ENCODE assay signal across 9 cellular contexts in the genomic region with DNA sequence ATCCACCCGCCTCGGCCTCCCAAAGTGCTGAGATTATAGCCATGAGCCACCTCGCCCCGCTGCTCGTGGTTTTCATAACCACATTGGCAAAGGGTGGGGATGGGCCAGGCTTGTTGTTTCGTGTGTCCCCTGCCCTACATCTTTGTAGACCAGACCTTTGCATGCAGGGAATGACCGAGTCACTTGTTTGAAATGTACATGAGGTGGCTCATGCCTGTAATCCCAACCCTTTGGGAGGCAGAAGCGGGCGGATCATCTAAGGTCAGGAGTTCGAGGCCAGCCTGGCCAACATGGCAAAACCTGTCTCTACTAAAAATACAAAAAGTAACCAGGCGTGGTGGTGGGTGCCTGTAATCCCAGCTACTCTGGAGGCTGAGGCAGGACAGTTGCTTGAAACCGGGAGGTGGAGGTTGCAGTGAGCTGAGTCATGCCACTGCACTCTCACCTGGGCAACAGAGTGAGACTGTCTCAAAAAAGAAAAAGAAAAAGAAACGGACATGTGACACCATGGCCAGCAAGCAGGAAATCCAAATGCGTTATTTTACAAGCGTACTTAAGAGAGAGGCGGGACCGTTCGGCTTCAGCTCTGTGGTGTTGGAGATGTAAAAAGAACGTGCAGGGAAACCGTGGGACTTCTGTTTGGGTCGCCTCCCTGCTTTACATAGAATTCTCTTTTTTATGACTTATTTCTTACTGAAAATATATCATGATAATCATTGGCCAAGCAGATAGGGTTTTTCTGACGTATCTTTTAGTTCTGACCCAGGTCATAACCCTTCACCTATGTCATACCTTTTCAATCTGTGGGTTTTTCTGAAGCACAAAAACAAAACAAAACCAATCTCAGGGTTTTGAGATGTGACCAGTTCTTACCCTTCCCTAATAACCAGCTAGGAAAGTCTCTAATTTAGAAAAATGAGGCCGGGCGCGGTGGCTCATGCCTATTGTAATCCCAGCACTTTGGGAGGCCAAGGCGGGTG. TPM values are rescaled to one million over a fixed set of nuclear protein-coding genes. Genes with fewer than 3 reads are reported as not detected.
DNase-seq lines count a peak whose midpoint lies in the region; ATAC-seq and TF ChIP-seq lines count a peak whose summit lies in the region.
"Had no signal": no experiment of that assay in that cellular context is flagged by ENCODE, and none has a peak within 500 bp of the region (broad histone marks: within the 10 kb centered on the region; RNA-seq: fewer than 3 reads in every experiment).

No MANE protein-coding gene starts in this region.

- peak; percentile 70 for DNase-seq in DMS79 treated with DMSO at 0.1 percent for 48 hours (lab: John Stamatoyannopoulos, UW)
- peak; percentile 63 for DNase-seq in M059J (ENCODE audit: low read depth)
- DNase-seq in fibroblast of peridontal ligament (ENCODE audit: extremely low read depth), result peak; percentile 38
- no peak for DNase-seq in naive thymus-derived CD8-positive, alpha-beta T cell
- no peak for DNase-seq in HuH-7 (ENCODE audit: low spot score)
- no peak for DNase-seq in osteoblast (ENCODE audit: insufficient read length, low spot score, missing footprints)
- DNase-seq in activated naive CD4-positive, alpha-beta T cell treated with anti-CD3 and anti-CD28 coated beads, Interleukin-2, amount 50 U/mL, for 72 hours (ENCODE audit: low spot score in 2 of 2), result no peak
- DNase-seq: NK-92 treated with Interleukin-12 subunit alpha and Interleukin-12 subunit beta, amount 100 ng/mL, for 24 hours had no signal

- H3K4me1 ChIP-seq in osteoblast (ENCODE audit: insufficient read depth, low read length), result peaks cover 4% of the 10 kb centered on the region

- no peak overlapping the region for H3K4me3 ChIP-seq in osteoblast (ENCODE audit: insufficient read depth, low read length)

- H3K27me3 Mint-ChIP-seq in naive thymus-derived CD8-positive, alpha-beta T cell, result peaks cover 1 to 13% (median 6%) of the 10 kb centered on the region in 5 donors

- H3K4me1 Mint-ChIP-seq in naive thymus-derived CD8-positive, alpha-beta T cell, result peaks cover 19 to 60% (median 47%) of the 10 kb centered on the region in 4 donors

- no peak overlapping the region for H2AFZ ChIP-seq in osteoblast (ENCODE audit: low read length)

- peak; percentile 34 for ATAC-seq in GM21723 (IDR thresholded peaks at IDR 0.05; ENCODE audit: unreplicated experiment)
- ATAC-seq in naive thymus-derived CD8-positive, alpha-beta T cell, result no peak
- ATAC-seq in activated naive CD4-positive, alpha-beta T cell treated with anti-CD3 and anti-CD28 coated beads, Interleukin-2, amount 50 U/mL, for 72 hours, result no peak

- no peak for TF ChIP-seq CTCF in osteoblast (IDR thresholded peaks at IDR 0.05; ENCODE audit: extremely low read depth, low read depth, low read length)

- H3K9me3 ChIP-seq in osteoblast (ENCODE audit: low read depth, low read length), result no peaks in the 10 kb centered on the region

- H3K79me2 ChIP-seq in osteoblast (ENCODE audit: insufficient read depth, low read length), result no peaks in the 10 kb centered on the region

- H3K27ac Mint-ChIP-seq in naive thymus-derived CD8-positive, alpha-beta T cell, result peak overlapping the region in 2 of 10 donors; percentile 27 to 75
- no peak overlapping the region for H3K27ac Mint-ChIP-seq in activated naive CD4-positive, alpha-beta T cell treated with anti-CD3 and anti-CD28 coated beads, Interleukin-2, amount 50 U/mL, for 72 hours

- POLR2A ChIA-PET in naive thymus-derived CD8-positive, alpha-beta T cell (lab: Charles Lee), result no interaction called here

- peaks cover 11 to 19% (median 14%) of the 10 kb centered on the region in 3 donors for H3K36me3 Mint-ChIP-seq in naive thymus-derived CD8-positive, alpha-beta T cell
- H3K36me3 Mint-ChIP-seq in activated naive CD4-positive, alpha-beta T cell treated with anti-CD3 and anti-CD28 coated beads, Interleukin-2, amount 50 U/mL, for 72 hours, result peaks cover 2 to 17% of the 10 kb centered on the region in 2 donors

- H3K27ac ChIP-seq in osteoblast (ENCODE audit: low read depth, low read length), result no peak overlapping the region

- H3K27me3 ChIP-seq in osteoblast (ENCODE audit: insufficient read depth, low read length), result no peaks in the 10 kb centered on the region

- H3K4me2 ChIP-seq in osteoblast (ENCODE audit: insufficient read depth, low read length), result no peak overlapping the region

- peaks cover 27% of the 10 kb centered on the region for H3K36me3 ChIP-seq in osteoblast (ENCODE audit: insufficient read depth, low read length)

- H3K4me3 Mint-ChIP-seq in naive thymus-derived CD8-positive, alpha-beta T cell, result peak overlapping the region in 4 of 10 donors; percentile 10 to 38 (median 20)

- peaks cover 4% of the 10 kb centered on the region for H4K20me1 ChIP-seq in osteoblast (ENCODE audit: insufficient read depth, low read length)

- H3K9me3 Mint-ChIP-seq in naive thymus-derived CD8-positive, alpha-beta T cell, result no peaks in the 10 kb centered on the region
- no peaks in the 10 kb centered on the region for H3K9me3 Mint-ChIP-seq in activated naive CD4-positive, alpha-beta T cell treated with anti-CD3 and anti-CD28 coated beads, Interleukin-2, amount 50 U/mL, for 72 hours

RNA-seq across cellular contexts. Expression of a gene that starts 45.1 kb away (rescaled TPM):
- total RNA-seq in M059J (2014; rRNA removed; shearing (Covaris generic)), result 44.9 and 55.8 TPM in 2 replicates
- 100 to 1,000 TPM; 106 to 109 TPM for total RNA-seq in naive thymus-derived CD8-positive, alpha-beta T cell
- 10 to 100 TPM; 74.7 to 94.5 (median 89.9) TPM for polyA plus RNA-seq in naive thymus-derived CD8-positive, alpha-beta T cell
- total RNA-seq in osteoblast, result 63.7 and 68.4 TPM in 2 replicates
- total RNA-seq in activated naive CD4-positive, alpha-beta T cell treated with anti-CD3 and anti-CD28 coated beads, Interleukin-2, amount 50 U/mL, for 72 hours, result 10 to 100 TPM; 52.2 to 63.2 TPM

RNA-seq across cellular contexts. Expression of a gene that starts 47.6 kb away (rescaled TPM):
- total RNA-seq in M059J (2014; rRNA removed; shearing (Covaris generic)), result 3.1 and 6.9 TPM in 2 replicates
- total RNA-seq in naive thymus-derived CD8-positive, alpha-beta T cell, result under 1 TPM; 0.05 to 0.16 TPM
- under 1 TPM in 2 of 3 donors, not detected in 1; 0.27 to 0.39 TPM for polyA plus RNA-seq in naive thymus-derived CD8-positive, alpha-beta T cell
- 0.88 and 1.1 TPM in 2 replicates for total RNA-seq in osteoblast
- total RNA-seq in activated naive CD4-positive, alpha-beta T cell treated with anti-CD3 and anti-CD28 coated beads, Interleukin-2, amount 50 U/mL, for 72 hours, result 1 to 10 TPM in 1 of 2 donors, not detected in 1; 5.3 TPM

Comparison
In these comparisons a context has a peak if more than half of its experiments do, and no peak if none do; other contexts are left out.
1. DNase-seq: peak in DMS79 treated with DMSO at 0.1 percent for 48 hours (single experiment), M059J (single experiment) and fibroblast of peridontal ligament (single experiment); none in naive thymus-derived CD8-positive, alpha-beta T cell (0 of 10), HuH-7 (single experiment), osteoblast (single experiment) and activated naive CD4-positive, alpha-beta T cell treated with anti-CD3 and anti-CD28 coated beads, Interleukin-2, amount 50 U/mL, for 72 hours (0 of 2).